Comparison of ENCODE assay signal across 19 cellular contexts in genomic region chr11:103736986-103737622, GRCh38.
DNase-seq lines count a peak whose midpoint lies in the region; ATAC-seq and TF ChIP-seq lines count a peak whose summit lies in the region.
"Had no signal": no experiment of that assay in that cellular context is flagged by ENCODE, and none has a peak within 500 bp of the region (broad histone marks: within the 10 kb centered on the region; RNA-seq: fewer than 3 reads in every experiment).

No MANE protein-coding gene starts in this region.

- H3K79me2 ChIP-seq in GM23338 (replicated peaks; ENCODE audit: insufficient read depth), result no peaks in the 10 kb centered on the region

- no peaks in the 10 kb centered on the region for H3F3A ChIP-seq in GM23338 (replicated peaks; ENCODE audit: low read depth)

- H3K4me1 Mint-ChIP-seq in GM23338 (peaks cover 31% of the 10 kb centered on the region), nephron (peaks cover 32% of the 10 kb centered on the region)

- H3K9me3 Mint-ChIP-seq in GM23338 (peaks cover 2% of the 10 kb centered on the region; the same call in 1 of the 3 replicates), nephron (peaks cover 2% of the 10 kb centered on the region)
- H3K9me3 Mint-ChIP-seq: CD8-positive, alpha-beta T cell had no signal

- peaks cover 7% of the 10 kb centered on the region; the same call in 1 of the 2 replicates for H3K9me2 ChIP-seq in GM23338 (ENCODE audit: insufficient read depth)

- ATAC-seq in GM23338 (no peak), GM19463 (IDR thresholded peaks at IDR 0.05; ENCODE audit: unreplicated experiment) (no peak), HG02981 (IDR thresholded peaks at IDR 0.05; ENCODE audit: unreplicated experiment) (no peak)
- ATAC-seq: CD8-positive, alpha-beta T cell had no signal

- peaks cover 6% of the 10 kb centered on the region for H3K27me3 Mint-ChIP-seq in GM23338 (ENCODE audit: insufficient read depth, low read depth, poor library complexity)
- no peaks in the 10 kb centered on the region for H3K27me3 Mint-ChIP-seq in nephron (ENCODE audit: low read depth)

- no peak for DNase-seq in GM23338 (ENCODE audit: low spot score)
- DNase-seq in ascending aorta (ENCODE audit: low spot score in 2 of 2), result peak in 1 of 2 donors; percentile 65
- peak; percentile 10 to 31 for DNase-seq in cardiac muscle cell (ENCODE audit: low read depth in 1 of 2, low spot score in 1 of 2)
- DNase-seq in activated CD4-positive, alpha-beta T cell treated with anti-CD3 and anti-CD28 coated beads for 1 hour, result no peak
- DNase-seq in NCI-H345 treated with DMSO at 0.1 percent for 48 hours (lab: John Stamatoyannopoulos, UW; ENCODE audit: unreplicated experiment), result no peak
- DNase-seq: Calu3; CD8-positive, alpha-beta T cell; HCEC 1CT; NCI-H1092 treated with DMSO at 0.1 percent for 48 hours; NCI-H146; NCI-H2029 treated with DMSO at 0.1 percent for 48 hours; NCI-H2171; NCI-H748 treated with DMSO at 0.1 percent for 48 hours; NK-92 treated with Interleukin-12 subunit alpha and Interleukin-12 subunit beta, amount 100 ng/mL, for 24 hours; SIG-M5 had no signal

- no peaks in the 10 kb centered on the region for H4K20me1 ChIP-seq in GM23338 (replicated peaks; ENCODE audit: insufficient read depth)
- H4K20me1 ChIP-seq: BLaER1 treated with 17β-estradiol and CSF1 and Interleukin-3, amounts not matched to agents 10 nM and 100 nM had no signal

- no peak overlapping the region for H3K27ac ChIP-seq in GM23338 (ENCODE audit: low read depth)
- H3K27ac ChIP-seq in ascending aorta, result peak overlapping the region; percentile 33 to 45
- H3K27ac ChIP-seq in cardiac muscle cell, result no peak overlapping the region
- H3K27ac ChIP-seq: BLaER1 treated with 17β-estradiol and CSF1 and Interleukin-3, amounts not matched to agents 10 nM and 100 nM had no signal

- H3K9me3 ChIP-seq in ascending aorta (no peaks in the 10 kb centered on the region), cardiac muscle cell (ENCODE audit: low read depth) (no peaks in the 10 kb centered on the region)

- no peak overlapping the region for H3K27ac Mint-ChIP-seq in GM23338
- H3K27ac Mint-ChIP-seq in nephron, result peak overlapping the region in 2 of 3 experiments; percentile 33 to 81
- H3K27ac Mint-ChIP-seq: CD8-positive, alpha-beta T cell had no signal

- H3K27me3 ChIP-seq in GM23338 (ENCODE audit: insufficient read depth), result no peaks in the 10 kb centered on the region
- H3K27me3 ChIP-seq in ascending aorta, result no peaks in the 10 kb centered on the region
- H3K27me3 ChIP-seq in cardiac muscle cell, result no peaks in the 10 kb centered on the region
- H3K27me3 ChIP-seq: BLaER1 treated with 17β-estradiol and CSF1 and Interleukin-3, amounts not matched to agents 10 nM and 100 nM had no signal

- H3K36me3 Mint-ChIP-seq in GM23338 (ENCODE audit: low read depth), result peaks cover 2% of the 10 kb centered on the region; the same call in 1 of the 3 replicates
- peaks cover 4% of the 10 kb centered on the region for H3K36me3 Mint-ChIP-seq in nephron (ENCODE audit: low read depth)
- H3K36me3 Mint-ChIP-seq: CD8-positive, alpha-beta T cell had no signal

- H3K4me1 ChIP-seq in GM23338 (ENCODE audit: insufficient read depth) (peaks cover 11% of the 10 kb centered on the region), ascending aorta (peaks cover 0 to 11% of the 10 kb centered on the region in 2 donors), cardiac muscle cell (ENCODE audit: low read depth) (peaks cover 7% of the 10 kb centered on the region)

- TF ChIP-seq CTCF in GM23338 (conservative IDR thresholded peaks at IDR 0.05; ENCODE audit: low read depth in 2 of 2) (no peak), ascending aorta (IDR thresholded peaks at IDR 0.05) (no peak), cardiac muscle cell (IDR thresholded peaks at IDR 0.05; ENCODE audit: low read depth, low read length) (no peak), nephron (IDR thresholded peaks at IDR 0.05; ENCODE audit: unreplicated experiment in 3 of 3) (no peak)

- H3K4me2 ChIP-seq in GM23338, result no peak overlapping the region
- H3K4me2 ChIP-seq: BLaER1 treated with 17β-estradiol and CSF1 and Interleukin-3, amounts not matched to agents 10 nM and 100 nM had no signal

- H3K36me3 ChIP-seq in GM23338 (ENCODE audit: insufficient read depth), result no peaks in the 10 kb centered on the region
- no peaks in the 10 kb centered on the region for H3K36me3 ChIP-seq in ascending aorta
- H3K36me3 ChIP-seq in cardiac muscle cell, result no peaks in the 10 kb centered on the region
- H3K36me3 ChIP-seq: BLaER1 treated with 17β-estradiol and CSF1 and Interleukin-3, amounts not matched to agents 10 nM and 100 nM had no signal

- no peak overlapping the region for H3K4me3 ChIP-seq in GM23338
- H3K4me3 ChIP-seq in ascending aorta, result no peak overlapping the region
- H3K4me3 ChIP-seq in cardiac muscle cell, result no peak overlapping the region
- H3K4me3 ChIP-seq: BLaER1 treated with 17β-estradiol and CSF1 and Interleukin-3, amounts not matched to agents 10 nM and 100 nM had no signal

- H3K4me3 Mint-ChIP-seq in GM23338, result no peak overlapping the region
- no peak overlapping the region for H3K4me3 Mint-ChIP-seq in nephron
- H3K4me3 Mint-ChIP-seq: CD8-positive, alpha-beta T cell had no signal

- intact Hi-C loops in ascending aorta (cut with DNase I), result no loop called here

- peak overlapping the region; percentile 6; the same call in 1 of the 2 replicates for H2AFZ ChIP-seq in GM23338

TF ChIP-seq in GM23338, 12 proteins besides CTCF, POLR2A, EP300 and RAD21 (continues in another document):
- TF ChIP-seq NANOG (IDR thresholded peaks at IDR 0.05; ENCODE audit: borderline replicate concordance) (no peak), POLR2AphosphoS5 (IDR thresholded peaks at IDR 0.05; ENCODE audit: low read depth) (no peak)
- TF ChIP-seq, protein P1, sequence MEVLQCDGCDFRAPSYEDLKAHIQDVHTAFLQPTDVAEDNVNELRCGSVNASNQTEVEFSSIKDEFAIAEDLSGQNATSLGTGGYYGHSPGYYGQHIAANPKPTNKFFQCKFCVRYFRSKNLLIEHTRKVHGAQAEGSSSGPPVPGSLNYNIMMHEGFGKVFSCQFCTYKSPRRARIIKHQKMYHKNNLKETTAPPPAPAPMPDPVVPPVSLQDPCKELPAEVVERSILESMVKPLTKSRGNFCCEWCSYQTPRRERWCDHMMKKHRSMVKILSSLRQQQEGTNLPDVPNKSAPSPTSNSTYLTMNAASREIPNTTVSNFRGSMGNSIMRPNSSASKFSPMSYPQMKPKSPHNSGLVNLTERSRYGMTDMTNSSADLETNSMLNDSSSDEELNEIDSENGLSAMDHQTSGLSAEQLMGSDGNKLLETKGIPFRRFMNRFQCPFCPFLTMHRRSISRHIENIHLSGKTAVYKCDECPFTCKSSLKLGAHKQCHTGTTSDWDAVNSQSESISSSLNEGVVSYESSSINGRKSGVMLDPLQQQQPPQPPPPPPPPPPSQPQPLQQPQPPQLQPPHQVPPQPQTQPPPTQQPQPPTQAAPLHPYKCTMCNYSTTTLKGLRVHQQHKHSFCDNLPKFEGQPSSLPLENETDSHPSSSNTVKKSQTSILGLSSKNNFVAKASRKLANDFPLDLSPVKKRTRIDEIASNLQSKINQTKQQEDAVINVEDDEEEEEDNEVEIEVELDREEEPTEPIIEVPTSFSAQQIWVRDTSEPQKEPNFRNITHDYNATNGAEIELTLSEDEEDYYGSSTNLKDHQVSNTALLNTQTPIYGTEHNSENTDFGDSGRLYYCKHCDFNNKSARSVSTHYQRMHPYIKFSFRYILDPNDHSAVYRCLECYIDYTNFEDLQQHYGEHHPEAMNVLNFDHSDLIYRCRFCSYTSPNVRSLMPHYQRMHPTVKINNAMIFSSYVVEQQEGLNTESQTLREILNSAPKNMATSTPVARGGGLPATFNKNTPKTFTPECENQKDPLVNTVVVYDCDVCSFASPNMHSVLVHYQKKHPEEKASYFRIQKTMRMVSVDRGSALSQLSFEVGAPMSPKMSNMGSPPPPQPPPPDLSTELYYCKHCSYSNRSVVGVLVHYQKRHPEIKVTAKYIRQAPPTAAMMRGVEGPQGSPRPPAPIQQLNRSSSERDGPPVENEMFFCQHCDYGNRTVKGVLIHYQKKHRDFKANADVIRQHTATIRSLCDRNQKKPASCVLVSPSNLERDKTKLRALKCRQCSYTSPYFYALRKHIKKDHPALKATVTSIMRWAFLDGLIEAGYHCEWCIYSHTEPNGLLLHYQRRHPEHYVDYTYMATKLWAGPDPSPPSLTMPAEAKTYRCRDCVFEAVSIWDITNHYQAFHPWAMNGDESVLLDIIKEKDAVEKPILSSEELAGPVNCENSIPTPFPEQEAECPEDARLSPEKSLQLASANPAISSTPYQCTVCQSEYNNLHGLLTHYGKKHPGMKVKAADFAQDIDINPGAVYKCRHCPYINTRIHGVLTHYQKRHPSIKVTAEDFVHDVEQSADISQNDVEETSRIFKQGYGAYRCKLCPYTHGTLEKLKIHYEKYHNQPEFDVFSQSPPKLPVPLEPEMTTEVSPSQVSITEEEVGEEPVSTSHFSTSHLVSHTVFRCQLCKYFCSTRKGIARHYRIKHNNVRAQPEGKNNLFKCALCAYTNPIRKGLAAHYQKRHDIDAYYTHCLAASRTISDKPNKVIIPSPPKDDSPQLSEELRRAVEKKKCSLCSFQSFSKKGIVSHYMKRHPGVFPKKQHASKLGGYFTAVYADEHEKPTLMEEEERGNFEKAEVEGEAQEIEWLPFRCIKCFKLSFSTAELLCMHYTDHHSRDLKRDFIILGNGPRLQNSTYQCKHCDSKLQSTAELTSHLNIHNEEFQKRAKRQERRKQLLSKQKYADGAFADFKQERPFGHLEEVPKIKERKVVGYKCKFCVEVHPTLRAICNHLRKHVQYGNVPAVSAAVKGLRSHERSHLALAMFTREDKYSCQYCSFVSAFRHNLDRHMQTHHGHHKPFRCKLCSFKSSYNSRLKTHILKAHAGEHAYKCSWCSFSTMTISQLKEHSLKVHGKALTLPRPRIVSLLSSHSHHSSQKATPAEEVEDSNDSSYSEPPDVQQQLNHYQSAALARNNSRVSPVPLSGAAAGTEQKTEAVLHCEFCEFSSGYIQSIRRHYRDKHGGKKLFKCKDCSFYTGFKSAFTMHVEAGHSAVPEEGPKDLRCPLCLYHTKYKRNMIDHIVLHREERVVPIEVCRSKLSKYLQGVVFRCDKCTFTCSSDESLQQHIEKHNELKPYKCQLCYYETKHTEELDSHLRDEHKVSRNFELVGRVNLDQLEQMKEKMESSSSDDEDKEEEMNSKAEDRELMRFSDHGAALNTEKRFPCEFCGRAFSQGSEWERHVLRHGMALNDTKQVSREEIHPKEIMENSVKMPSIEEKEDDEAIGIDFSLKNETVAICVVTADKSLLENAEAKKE (CRISPR knock-in tag; IDR thresholded peaks at IDR 0.05), result no peak

Comparison
In these comparisons a context has a peak if more than half of its experiments do, and no peak if none do; other contexts are left out.
1. DNase-seq: peak in cardiac muscle cell (2 of 2); none in GM23338 (single experiment), activated CD4-positive, alpha-beta T cell treated with anti-CD3 and anti-CD28 coated beads for 1 hour (single experiment) and NCI-H345 treated with DMSO at 0.1 percent for 48 hours (single experiment).
2. H3K27ac ChIP-seq: peak in ascending aorta (2 of 2); none in GM23338 (single experiment) and cardiac muscle cell (single experiment).